ENCODE assay signal across 18 cellular contexts in the genomic region with DNA sequence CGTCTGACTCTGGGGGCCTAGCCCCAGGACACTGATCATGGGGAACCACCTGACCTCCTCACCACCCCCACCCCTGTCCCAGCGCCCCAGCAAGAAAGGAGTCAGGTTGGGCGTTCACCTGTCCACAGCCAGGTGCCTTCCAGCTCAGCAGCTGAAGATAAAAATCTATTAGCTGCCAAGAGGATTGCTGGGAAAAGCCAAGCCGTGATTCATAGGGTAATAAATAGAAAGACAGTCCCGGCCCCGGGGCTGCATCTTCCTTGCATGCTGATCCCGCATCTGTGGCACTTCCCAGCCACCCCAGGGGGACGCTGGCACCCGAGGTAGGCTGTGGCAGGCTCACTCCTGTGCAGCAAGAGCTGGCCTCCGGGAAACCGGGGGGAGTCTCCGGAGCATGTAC.
A peak's percentile ranks its signal among the peaks of the same experiment; 100 is the strongest.
DNase-seq lines count a peak whose midpoint lies in the region; ATAC-seq and TF ChIP-seq lines count a peak whose summit lies in the region.
"Had no signal": no experiment of that assay in that cellular context is flagged by ENCODE, and none has a peak within 500 bp of the region (broad histone marks: within the 10 kb centered on the region; RNA-seq: fewer than 3 reads in every experiment).

No MANE protein-coding gene starts in this region.

- H3K4me1 ChIP-seq in neuronal stem cell (ENCODE audit: control insufficient read depth in 2 of 2, insufficient read depth in 1 of 2, low read depth in 1 of 2, low read length in 2 of 2) (peaks cover 2% of the 10 kb centered on the region in 2 donors), body of pancreas (no peaks in the 10 kb centered on the region), endodermal cell (ENCODE audit: control insufficient read depth, insufficient read depth, low read length) (peaks cover under 1% of the 10 kb centered on the region)

- H3K27me3 Mint-ChIP-seq in endodermal cell (ENCODE audit: insufficient read depth): peaks cover 3% of the 10 kb centered on the region

- no peak overlapping the region for H3K27ac Mint-ChIP-seq in endodermal cell

- intact Hi-C loops in Right ventricle myocardium inferior (cut with DNase I) (no loop called here), cardiac septum (cut with DNase I) (no loop called here), body of pancreas (cut with DNase I) (no loop called here)

- H3K9me3 ChIP-seq in neuronal stem cell (replicated peaks in 1 of 2; ENCODE audit: control insufficient read depth in 2 of 2, insufficient read depth in 1 of 2, low read depth in 1 of 2, low read length in 2 of 2): no peaks in the 10 kb centered on the region
- no peaks in the 10 kb centered on the region for H3K9me3 ChIP-seq in body of pancreas
- no peaks in the 10 kb centered on the region for H3K9me3 ChIP-seq in endodermal cell (ENCODE audit: control insufficient read depth, low read length)
- H3K9me3 ChIP-seq: thoracic aorta had no signal

- H3K23ac ChIP-seq in neuronal stem cell (ENCODE audit: low read depth, low read length, poor library complexity): no peak overlapping the region

- no peak overlapping the region for H3K4me3 ChIP-seq in neuronal stem cell (ENCODE audit: low read length in 2 of 2)
- no peak overlapping the region for H3K4me3 ChIP-seq in body of pancreas
- no peak overlapping the region for H3K4me3 ChIP-seq in endodermal cell (ENCODE audit: low read length)
- H3K4me3 ChIP-seq: thoracic aorta had no signal

- H3K4me1 Mint-ChIP-seq in endodermal cell: peaks cover 10% of the 10 kb centered on the region

- H3K18ac ChIP-seq in neuronal stem cell (ENCODE audit: low read length): peak overlapping the region; percentile 65

- TF ChIP-seq CTCF in body of pancreas (IDR thresholded peaks at IDR 0.05): no peak
- TF ChIP-seq CTCF in endodermal cell (conservative IDR thresholded peaks at IDR 0.05): no peak

- H3K4ac ChIP-seq in neuronal stem cell (ENCODE audit: low read length): no peak overlapping the region

- DNase-seq in Right ventricle myocardium inferior (ENCODE audit: missing footprints) (peak; percentile 68), cardiac septum (ENCODE audit: low spot score) (no peak), cerebellar cortex (ENCODE audit: low spot score) (peak; percentile 66), neuronal stem cell (ENCODE audit: low spot score) (no peak), NCI-H2081 (lab: John Stamatoyannopoulos, UW) (no peak), body of pancreas (no peak), endodermal cell (no peak)
- DNase-seq in activated effector memory CD4-positive, alpha-beta T cell treated with anti-CD3 and anti-CD28 coated beads, Interleukin-2, amount 50 U/mL, for 16 hours: no peak
- DNase-seq: activated CD4-positive, CD25-positive, alpha-beta regulatory T cell; activated CD8-positive, alpha-beta memory T cell treated with anti-CD3 and anti-CD28 coated beads for 24 hours; DND-41; effector CD8-positive, alpha-beta T cell; GOT3; mesendoderm; NCI-H1930; NCI-H510A had no signal

- H3K9ac ChIP-seq in neuronal stem cell (ENCODE audit: low read depth, low read length, poor library complexity) (no peak overlapping the region), endodermal cell (ENCODE audit: extremely low read depth, low read length, poor library complexity, severe bottlenecking) (no peak overlapping the region)

- no peak overlapping the region for H2AFZ ChIP-seq in neuronal stem cell (ENCODE audit: low read length)

- no peak overlapping the region for H2BK12ac ChIP-seq in neuronal stem cell (ENCODE audit: low read length)

- no peak for TF ChIP-seq POLR2A in body of pancreas (IDR thresholded peaks at IDR 0.05)

- H4K8ac ChIP-seq in neuronal stem cell (ENCODE audit: low read depth, low read length): no peak overlapping the region

- no peak overlapping the region for H2BK5ac ChIP-seq in neuronal stem cell (ENCODE audit: low read length)

- no peak overlapping the region for H4K91ac ChIP-seq in neuronal stem cell (ENCODE audit: low read depth, low read length, poor library complexity)

- peaks cover 0 to 12% (median 0%) of the 10 kb centered on the region in 3 experiments for H3K27me3 ChIP-seq in neuronal stem cell (ENCODE audit: control insufficient read depth in 3 of 3, insufficient read depth in 3 of 3, low read depth in 1 of 3, low read length in 3 of 3)
- no peaks in the 10 kb centered on the region for H3K27me3 ChIP-seq in body of pancreas
- no peaks in the 10 kb centered on the region for H3K27me3 ChIP-seq in endodermal cell (ENCODE audit: control insufficient read depth, insufficient read depth, low read length, poor library complexity, severe bottlenecking)

- no peaks in the 10 kb centered on the region for H3K9me3 Mint-ChIP-seq in endodermal cell
- H3K9me3 Mint-ChIP-seq: nephron had no signal

- no peak overlapping the region for H2BK15ac ChIP-seq in neuronal stem cell (ENCODE audit: low read length)

- no peak overlapping the region for H3K4me2 ChIP-seq in neuronal stem cell (ENCODE audit: insufficient read depth, low read length, poor library complexity, severe bottlenecking)

- H3K36me3 ChIP-seq in neuronal stem cell (replicated peaks in 1 of 2; ENCODE audit: control insufficient read depth in 2 of 2, insufficient read depth in 2 of 2, low read length in 2 of 2) (no peaks in the 10 kb centered on the region), body of pancreas (replicated peaks in 1 of 2; ENCODE audit: insufficient read depth in 1 of 2, low read depth in 2 of 2) (no peaks in the 10 kb centered on the region), endodermal cell (ENCODE audit: control insufficient read depth, insufficient read depth, low read length) (no peaks in the 10 kb centered on the region)
- H3K36me3 ChIP-seq: thoracic aorta had no signal

- WGBS in neuronal stem cell (ENCODE audit: extremely low coverage in 2 of 2, insufficient read length in 2 of 2, insufficient replicate concordance in 1 of 2), 2 donors: no CpG with 5 or more reads among the region's 12 CpGs
- WGBS in body of pancreas, 2 donors: 37 to 49% methylated on average over 6 to 12 of the region's 12 CpGs
- WGBS in endodermal cell (ENCODE audit: insufficient coverage in 1 of 2, insufficient read length in 1 of 2), 2 experiments: 75 to 81% methylated on average over 8 to 12 of the region's 12 CpGs

- H3K79me1 ChIP-seq in neuronal stem cell (ENCODE audit: low read depth, low read length): no peaks in the 10 kb centered on the region

- H2AK5ac ChIP-seq in neuronal stem cell (ENCODE audit: low read depth, low read length): peak overlapping the region; percentile 18

- H3K27ac ChIP-seq in neuronal stem cell (replicated peaks; ENCODE audit: low read length) (no peak overlapping the region), body of pancreas (no peak overlapping the region), endodermal cell (ENCODE audit: low read depth, low read length) (no peak overlapping the region)
- H3K27ac ChIP-seq: thoracic aorta had no signal

- no peak overlapping the region for H3K4me3 Mint-ChIP-seq in endodermal cell
- H3K4me3 Mint-ChIP-seq: nephron had no signal

- no peak overlapping the region for H3K14ac ChIP-seq in neuronal stem cell (ENCODE audit: low read length)

- no peak for ATAC-seq in Right ventricle myocardium inferior
- no peak for ATAC-seq in body of pancreas

- no peak overlapping the region for H2BK120ac ChIP-seq in neuronal stem cell (ENCODE audit: low read depth, low read length)

- H3K36me3 Mint-ChIP-seq in endodermal cell (ENCODE audit: low read depth): no peaks in the 10 kb centered on the region

Comparison
In these comparisons a context has a peak if more than half of its experiments do, and no peak if none do; other contexts are left out.
1. DNase-seq: peak in Right ventricle myocardium inferior (single experiment) and cerebellar cortex (single experiment); none in cardiac septum (single experiment), neuronal stem cell (single experiment), activated effector memory CD4-positive, alpha-beta T cell treated with anti-CD3 and anti-CD28 coated beads, Interleukin-2, amount 50 U/mL, for 16 hours (single experiment), NCI-H2081 (0 of 2), body of pancreas (0 of 4) and endodermal cell (single experiment).